Comparison of ENCODE assay signal across 17 cellular contexts in genomic region chr7:882336-883028, GRCh38. TPM values are rescaled to one million over a fixed set of nuclear protein-coding genes. Genes with fewer than 3 reads are reported as not detected.
DNase-seq lines count a peak whose midpoint lies in the region; TF ChIP-seq lines count a peak whose summit lies in the region.
"Had no signal": no experiment of that assay in that cellular context is flagged by ENCODE, and none has a peak within 500 bp of the region (broad histone marks: within the 10 kb centered on the region; RNA-seq: fewer than 3 reads in every experiment).

No MANE protein-coding gene starts in this region.

- H3K27ac ChIP-seq in RWPE1 (peak overlapping the region; percentile 13), endodermal cell (ENCODE audit: low read depth, low read length) (no peak overlapping the region)
- H3K27ac ChIP-seq: colonic mucosa, GM23248, neutrophil, SJSA1, tibial nerve had no signal

- H3K27me3 ChIP-seq in endodermal cell (ENCODE audit: control insufficient read depth, insufficient read depth, low read length, poor library complexity, severe bottlenecking), result no peaks in the 10 kb centered on the region
- H3K27me3 ChIP-seq: colonic mucosa, neutrophil, SJSA1, tibial nerve had no signal

- H3K4me1 ChIP-seq in endodermal cell (ENCODE audit: control insufficient read depth, insufficient read depth, low read length), result no peaks in the 10 kb centered on the region

- no peak overlapping the region for H3K4me3 ChIP-seq in endodermal cell (ENCODE audit: low read length)
- H3K4me3 ChIP-seq: colonic mucosa, GM23248, SJSA1, tibial nerve had no signal

- CTCF ChIA-PET in RWPE1 (lab: Yijun Ruan, JAX), result no interaction called here

- WGBS in endodermal cell (ENCODE audit: insufficient coverage in 1 of 2, insufficient read length in 1 of 2), 2 experiments, result 95 to 97% methylated on average over 34 to 37 of the region's 37 CpGs

- DNase-seq in RWPE1 (ENCODE audit: low spot score) (no peak), endodermal cell (no peak), nephron progenitor cell (no peak), type B pancreatic cell (ENCODE audit: extremely low spot score, unreplicated experiment) (no peak), NAMALWA (ENCODE audit: low spot score) (no peak), RKO (ENCODE audit: low spot score) (no peak)
- no peak for DNase-seq in activated T-cell treated with anti-CD3 and anti-CD28 coated beads, Interleukin-2, amount 50 U/mL, for 48 hours
- DNase-seq: colonic mucosa; NCI-H1105; NCI-H774; stimulated activated naive CD4-positive, alpha-beta T cell had no signal

- TF ChIP-seq CTCF in RWPE1 (conservative IDR thresholded peaks at IDR 0.05; ENCODE audit: low read depth) (no peak), endodermal cell (conservative IDR thresholded peaks at IDR 0.05) (no peak), nephron progenitor cell (IDR thresholded peaks at IDR 0.05) (no peak), type B pancreatic cell (conservative IDR thresholded peaks at IDR 0.05) (no peak)

- H3K36me3 Mint-ChIP-seq in endodermal cell (ENCODE audit: low read depth), result peaks cover 17% of the 10 kb centered on the region
- H3K36me3 Mint-ChIP-seq in nephron progenitor cell (ENCODE audit: low read depth), result peaks cover 12% of the 10 kb centered on the region
- peaks cover 8% of the 10 kb centered on the region for H3K36me3 Mint-ChIP-seq in type B pancreatic cell
- H3K36me3 Mint-ChIP-seq: activated naive CD4-positive, alpha-beta T cell treated with anti-CD3 and anti-CD28 coated beads, Interleukin-2, amount 50 U/mL, for 24 hours had no signal

- H3K9me3 ChIP-seq in endodermal cell (ENCODE audit: control insufficient read depth, low read length), result no peaks in the 10 kb centered on the region
- H3K9me3 ChIP-seq: colonic mucosa, neutrophil, SJSA1, tibial nerve had no signal

- POLR2A ChIA-PET in RWPE1 (lab: Yijun Ruan, JAX; ENCODE audit: low non-redundant PET), result no interaction called here

- H3K9me3 Mint-ChIP-seq in endodermal cell (no peaks in the 10 kb centered on the region), nephron progenitor cell (no peaks in the 10 kb centered on the region), type B pancreatic cell (no peaks in the 10 kb centered on the region)
- H3K9me3 Mint-ChIP-seq: activated naive CD4-positive, alpha-beta T cell treated with anti-CD3 and anti-CD28 coated beads, Interleukin-2, amount 50 U/mL, for 24 hours had no signal

- peaks cover 28% of the 10 kb centered on the region for H3K36me3 ChIP-seq in endodermal cell (ENCODE audit: control insufficient read depth, insufficient read depth, low read length)

- H3K27me3 Mint-ChIP-seq in endodermal cell (ENCODE audit: insufficient read depth), result no peaks in the 10 kb centered on the region
- no peaks in the 10 kb centered on the region for H3K27me3 Mint-ChIP-seq in nephron progenitor cell (ENCODE audit: low read depth, poor library complexity)
- no peaks in the 10 kb centered on the region for H3K27me3 Mint-ChIP-seq in type B pancreatic cell
- H3K27me3 Mint-ChIP-seq: activated naive CD4-positive, alpha-beta T cell treated with anti-CD3 and anti-CD28 coated beads, Interleukin-2, amount 50 U/mL, for 24 hours; B cell had no signal

- H3K4me3 Mint-ChIP-seq in endodermal cell (no peak overlapping the region), nephron progenitor cell (no peak overlapping the region), type B pancreatic cell (no peak overlapping the region)
- H3K4me3 Mint-ChIP-seq: activated naive CD4-positive, alpha-beta T cell treated with anti-CD3 and anti-CD28 coated beads, Interleukin-2, amount 50 U/mL, for 24 hours; B cell had no signal

- H3K27ac Mint-ChIP-seq in endodermal cell (peak overlapping the region; percentile 25), nephron progenitor cell (peak overlapping the region; percentile 55), type B pancreatic cell (peak overlapping the region; percentile 78)
- H3K27ac Mint-ChIP-seq: B cell had no signal

- H3K4me1 Mint-ChIP-seq in endodermal cell (peaks cover 11% of the 10 kb centered on the region), nephron progenitor cell (peaks cover 31% of the 10 kb centered on the region), type B pancreatic cell (ENCODE audit: unreplicated experiment) (peaks cover 21% of the 10 kb centered on the region)

- H3K9ac ChIP-seq in endodermal cell (ENCODE audit: extremely low read depth, low read length, poor library complexity, severe bottlenecking), result no peak overlapping the region
- H3K9ac ChIP-seq: GM23248 had no signal

RNA-seq across cellular contexts. Expression of gene GET4, which starts 6.1 kb away (rescaled TPM):
- total RNA-seq in endodermal cell, result 10 to 100 TPM; 73.3 to 84.3 TPM
- 49.1 TPM for polyA plus RNA-seq in endodermal cell (2013, experiment 1 of 2)
- polyA plus RNA-seq in endodermal cell (2013, experiment 2 of 2), result 46.6 TPM
- 46.3 and 50.0 TPM in 2 replicates for total RNA-seq in type B pancreatic cell (ENCODE audit: low replicate concordance)

RNA-seq across cellular contexts. Expression of gene SUN1, which starts 50.2 kb away (rescaled TPM):
- 100 to 1,000 TPM; 133 to 136 TPM for total RNA-seq in endodermal cell
- 114 TPM for polyA plus RNA-seq in endodermal cell (2013, experiment 1 of 2)
- 103 TPM for polyA plus RNA-seq in endodermal cell (2013, experiment 2 of 2)
- 121 and 146 TPM in 2 replicates for total RNA-seq in type B pancreatic cell (ENCODE audit: low replicate concordance)

Comparison
In these comparisons a context has a peak if more than half of its experiments do, and no peak if none do; other contexts are left out.
1. H3K27ac Mint-ChIP-seq: peak in every context shown above with its lines; median percentile 78 in type B pancreatic cell; 55 in nephron progenitor cell; 25 in endodermal cell.